In the genomic region with DNA sequence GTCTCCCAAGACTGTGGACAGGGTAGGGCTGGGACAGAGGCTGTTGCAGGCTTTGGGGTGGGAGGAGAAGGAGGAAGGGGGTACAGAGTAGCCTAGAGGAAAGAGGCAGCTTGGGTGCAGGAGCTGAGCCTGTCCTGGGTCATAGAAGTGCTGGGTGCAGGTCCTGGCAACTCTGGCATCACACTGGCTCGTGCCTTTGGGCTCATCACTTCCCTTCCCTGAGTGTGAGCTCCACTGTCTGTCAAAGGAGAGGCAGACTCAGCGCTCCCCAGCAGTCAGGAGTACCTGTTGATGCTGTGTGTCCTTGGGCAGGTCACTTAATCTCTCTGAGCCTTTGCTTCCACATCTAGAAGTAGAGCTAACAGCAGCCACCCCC, we compare ENCODE assay signal across 15 cellular contexts.
DNase-seq lines count a peak whose midpoint lies in the region; ATAC-seq, FAIRE-seq and TF ChIP-seq lines count a peak whose summit lies in the region.
"Had no signal": no experiment of that assay in that cellular context is flagged by ENCODE, and none has a peak within 500 bp of the region (broad histone marks: within the 10 kb centered on the region; RNA-seq: fewer than 3 reads in every experiment).

No MANE protein-coding gene starts in this region.

- no peak overlapping the region for H3K4me2 ChIP-seq in K562 (ENCODE audit: insufficient read depth, low read length)

- H4K20me1 ChIP-seq in K562 (replicated peaks; ENCODE audit: control insufficient read depth, insufficient read depth, low read length), result peaks cover 10% of the 10 kb centered on the region

- DNase-seq in right atrium auricular region (ENCODE audit: low spot score), result peak; percentile 13
- no peak for DNase-seq in left ventricle myocardium inferior
- no peak for DNase-seq in K562 (ENCODE audit: extremely low read depth in 1 of 4, low spot score in 3 of 4)
- peak; percentile 14 for DNase-seq in left lobe of liver (ENCODE audit: low spot score)
- DNase-seq in vagina (ENCODE audit: extremely low spot score in 2 of 2), result peak; percentile 64 to 70
- DNase-seq in A172 (ENCODE audit: low spot score), result no peak
- no peak for DNase-seq in retina
- DNase-seq: C1 segment of cervical spinal cord; CD4-positive, alpha-beta T cell; DMS79; HCEC 1CT had no signal

- H3K36me3 ChIP-seq in right atrium auricular region (no peaks in the 10 kb centered on the region), left ventricle myocardium inferior (no peaks in the 10 kb centered on the region), K562 (ENCODE audit: control insufficient read depth, insufficient read depth, low read length) (no peaks in the 10 kb centered on the region), vagina (no peaks in the 10 kb centered on the region)

- TF ChIP-seq POLR2A in K562 (conservative IDR thresholded peaks at IDR 0.05), result no peak
- no peak for TF ChIP-seq POLR2A in vagina (IDR thresholded peaks at IDR 0.05)

- intact Hi-C loops in left ventricle myocardium inferior (cut with micrococcal nuclease), result no loop called here
- intact Hi-C loops in K562 (cut with micrococcal nuclease), result no loop called here
- intact Hi-C loops in vagina (cut with DNase I), result no loop called here

- H3K9me3 ChIP-seq in right atrium auricular region (no peaks in the 10 kb centered on the region), left ventricle myocardium inferior (replicated peaks) (no peaks in the 10 kb centered on the region), K562 (replicated peaks; ENCODE audit: control insufficient read depth, insufficient read depth, low read depth, low read length) (no peaks in the 10 kb centered on the region), vagina (no peaks in the 10 kb centered on the region)

- POLR2A ChIA-PET in K562 (lab: Yijun Ruan, JAX), result interaction anchor here (0.6 kb wide), 1 partner anchor 113 kb away, joined by 3 read pairs; no protein-coding TSS in a partner anchor

- CTCF ChIA-PET in K562 (lab: Yijun Ruan, JAX; ENCODE audit: low intra/inter-chr PET ratio), result no interaction called here

- no peaks in the 10 kb centered on the region for H3K9me1 ChIP-seq in K562 (ENCODE audit: control insufficient read depth, insufficient read depth, low read length)

- BruUV-seq in K562 (replicated peaks; lab: Mats Ljungman, UMichigan), result no TSS peak

- no peaks in the 10 kb centered on the region for H3K4me1 ChIP-seq in right atrium auricular region
- no peaks in the 10 kb centered on the region for H3K4me1 ChIP-seq in left ventricle myocardium inferior
- H3K4me1 ChIP-seq in K562 (replicated peaks in 1 of 2; ENCODE audit: control insufficient read depth in 2 of 2, insufficient read depth in 2 of 2, low read length in 2 of 2), result peaks cover 2 to 6% of the 10 kb centered on the region in 2 experiments; a peak in 2 of 5 replicates
- no peaks in the 10 kb centered on the region for H3K4me1 ChIP-seq in vagina

- no peak overlapping the region for H2AFZ ChIP-seq in K562 (ENCODE audit: low read depth, low read length)

- WGBS in K562 (ENCODE audit: insufficient coverage, low coverage, missing lambda C conversion rate), result 0% methylated on average over 2 of the region's 2 CpGs

- no peak for TF ChIP-seq EP300 in K562 (IDR thresholded peaks at IDR 0.05; ENCODE audit: low read length)

- no peaks in the 10 kb centered on the region for H3K79me2 ChIP-seq in K562 (ENCODE audit: control insufficient read depth, insufficient read depth, low read length)

- FAIRE-seq in K562 (lab: Jason Lieb, UNC), result no peak
- FAIRE-seq: A204.1, GM12878, GM18507 had no signal

- H3K27ac ChIP-seq in right atrium auricular region (no peak overlapping the region), left ventricle myocardium inferior (replicated peaks) (no peak overlapping the region), K562 (ENCODE audit: extremely low read depth, low read depth, low read length) (no peak overlapping the region), vagina (no peak overlapping the region)
- H3K27ac ChIP-seq: HL-60 had no signal

- in situ Hi-C loops in K562 (cut with MboI), result loop anchor here (5.0 kb wide), 1 partner anchor 1014 kb away; no protein-coding TSS in a partner anchor

- ATAC-seq in K562, result no peak
- ATAC-seq in left lobe of liver, result no peak
- ATAC-seq: GM12878 had no signal

- H3K4me3 ChIP-seq in right atrium auricular region, result no peak overlapping the region
- no peak overlapping the region for H3K4me3 ChIP-seq in left ventricle myocardium inferior
- no peak overlapping the region for H3K4me3 ChIP-seq in K562
- no peak overlapping the region for H3K4me3 ChIP-seq in vagina
- H3K4me3 ChIP-seq: GM12878 had no signal

- TF ChIP-seq RAD21 in K562 (CRISPR knock-in tag; conservative IDR thresholded peaks at IDR 0.05 in 1 of 2, IDR thresholded peaks at IDR 0.05 in 1 of 2), result no peak

- H3K27me3 ChIP-seq in right atrium auricular region (no peaks in the 10 kb centered on the region), left ventricle myocardium inferior (ENCODE audit: low read depth) (peaks cover 61% of the 10 kb centered on the region), K562 (ENCODE audit: control insufficient read depth in 2 of 2, insufficient read depth in 2 of 2, low read length in 2 of 2) (no peaks in the 10 kb centered on the region; a peak in 1 of 5 replicates), vagina (no peaks in the 10 kb centered on the region)

- H3K9ac ChIP-seq in K562 (ENCODE audit: insufficient read depth in 1 of 2, low read depth in 2 of 2, low read length in 2 of 2), result no peak overlapping the region

- TF ChIP-seq CTCF in right atrium auricular region (IDR thresholded peaks at IDR 0.05) (no peak), left ventricle myocardium inferior (IDR thresholded peaks at IDR 0.05; ENCODE audit: borderline replicate concordance) (no peak), K562 (IDR thresholded peaks at IDR 0.05 in 2 of 3, conservative IDR thresholded peaks at IDR 0.05 in 1 of 3; ENCODE audit: insufficient read depth in 2 of 3, low read depth in 1 of 3, low read length in 3 of 3) (no peak), vagina (IDR thresholded peaks at IDR 0.05) (no peak)

TF ChIP-seq in K562, 482 proteins besides CTCF, POLR2A, EP300 and RAD21:
- peak; percentile 76 for TF ChIP-seq RBM25 (IDR thresholded peaks at IDR 0.05; ENCODE audit: low read depth, low read length, severe bottlenecking)
- peak; percentile 68 for TF ChIP-seq ZFP36 (IDR thresholded peaks at IDR 0.05; ENCODE audit: low read depth, low read length, partially characterized antibody)
- no peak for TF ChIP-seq NBN (IDR thresholded peaks at IDR 0.05; ENCODE audit: low read depth)

Comparison
In these comparisons a context has a peak if more than half of its experiments do, and no peak if none do; other contexts are left out.
1. DNase-seq: peak in right atrium auricular region (single experiment), left lobe of liver (single experiment) and vagina (2 of 2); none in left ventricle myocardium inferior (single experiment), K562 (0 of 4), A172 (single experiment) and retina (single experiment).